8 cellular contexts compared by ENCODE assay signal in genomic region chr4:2696423-2696822, GRCh38. TPM values are rescaled to one million over a fixed set of nuclear protein-coding genes. Genes with fewer than 3 reads are reported as not detected.
A peak's percentile ranks its signal among the peaks of the same experiment; 100 is the strongest.
DNase-seq lines count a peak whose midpoint lies in the region; ATAC-seq, FAIRE-seq and TF ChIP-seq lines count a peak whose summit lies in the region.

No MANE protein-coding gene starts in this region.

- no peaks in the 10 kb centered on the region for H3K4me1 ChIP-seq in hepatocyte (ENCODE audit: insufficient read depth)

- no peaks in the 10 kb centered on the region for H3K9me3 Mint-ChIP-seq in activated naive CD4-positive, alpha-beta T cell treated with anti-CD3 and anti-CD28 coated beads, Interleukin-2, amount 50 U/mL, for 72 hours
- peaks cover 6 to 8% of the 10 kb centered on the region in 2 donors for H3K9me3 Mint-ChIP-seq in stimulated activated naive B cell treated with anti-CD40 and anti-IgM and Interleukin-4, amounts not matched to agents 10 μg/mL and 1 μg/mL and 100 μg/mL, for 72 hours

- H3K27ac ChIP-seq in hepatocyte, result no peak overlapping the region

- peak overlapping the region; percentile 42 to 43 for H3K4me3 Mint-ChIP-seq in stimulated activated naive B cell treated with anti-CD40 and anti-IgM and Interleukin-4, amounts not matched to agents 10 μg/mL and 1 μg/mL and 100 μg/mL, for 72 hours

- no peaks in the 10 kb centered on the region for H3K79me2 ChIP-seq in hepatocyte

- 90% methylated on average over 14 of the region's 14 CpGs for WGBS in hepatocyte (ENCODE audit: low lambda C conversion rate, missing lambda C conversion rate)

- no peaks in the 10 kb centered on the region for H3K27me3 Mint-ChIP-seq in stimulated activated naive B cell treated with anti-CD40 and anti-IgM and Interleukin-4, amounts not matched to agents 10 μg/mL and 1 μg/mL and 100 μg/mL, for 72 hours

- H3K4me3 ChIP-seq in hepatocyte, result no peak overlapping the region

- no peaks in the 10 kb centered on the region for H3K9me3 ChIP-seq in hepatocyte (ENCODE audit: low read depth)

- TF ChIP-seq CTCF in hepatocyte (IDR thresholded peaks at IDR 0.05; ENCODE audit: poor library complexity), result no peak

- no peaks in the 10 kb centered on the region for H3K9me2 ChIP-seq in hepatocyte (replicated peaks; ENCODE audit: insufficient read depth)

- peaks cover 47 to 91% of the 10 kb centered on the region in 2 donors for H3K4me1 Mint-ChIP-seq in stimulated activated naive B cell treated with anti-CD40 and anti-IgM and Interleukin-4, amounts not matched to agents 10 μg/mL and 1 μg/mL and 100 μg/mL, for 72 hours

- H3K27ac Mint-ChIP-seq in activated naive CD4-positive, alpha-beta T cell treated with anti-CD3 and anti-CD28 coated beads, Interleukin-2, amount 50 U/mL, for 72 hours, result peak overlapping the region; percentile 52 to 94
- H3K27ac Mint-ChIP-seq in stimulated activated naive B cell treated with anti-CD40 and anti-IgM and Interleukin-4, amounts not matched to agents 10 μg/mL and 1 μg/mL and 100 μg/mL, for 72 hours, result peak overlapping the region; percentile 97

- no peak overlapping the region for H3K4me2 ChIP-seq in hepatocyte

- H2AFZ ChIP-seq in hepatocyte, result no peak overlapping the region

- no peak for FAIRE-seq in RCC 7860 (lab: Jason Lieb, UNC)

- H3K27me3 ChIP-seq in hepatocyte, result no peaks in the 10 kb centered on the region

- H3K36me3 ChIP-seq in hepatocyte (replicated peaks; ENCODE audit: insufficient read depth, low read depth), result no peaks in the 10 kb centered on the region

- H3K36me3 Mint-ChIP-seq in activated naive CD4-positive, alpha-beta T cell treated with anti-CD3 and anti-CD28 coated beads, Interleukin-2, amount 50 U/mL, for 72 hours, result peaks cover 15 to 28% of the 10 kb centered on the region in 2 donors
- H3K36me3 Mint-ChIP-seq in stimulated activated naive B cell treated with anti-CD40 and anti-IgM and Interleukin-4, amounts not matched to agents 10 μg/mL and 1 μg/mL and 100 μg/mL, for 72 hours, result peaks cover 81 to 82% of the 10 kb centered on the region in 2 donors

- no peak for DNase-seq in activated naive CD4-positive, alpha-beta T cell treated with anti-CD3 and anti-CD28 coated beads, Interleukin-2, amount 50 U/mL, for 72 hours (ENCODE audit: low spot score in 2 of 2)
- DNase-seq in activated naive CD4-positive, alpha-beta T cell (lab: John Stamatoyannopoulos, UW), result no peak
- peak; percentile 77 for DNase-seq in MV-4-11 (lab: John Stamatoyannopoulos, UW)
- peak; percentile 89 for DNase-seq in stimulated activated naive B cell treated with anti-CD40 and anti-IgM and Interleukin-4, amounts not matched to agents 10 μg/mL and 1 μg/mL and 100 μg/mL, for 72 hours
- DNase-seq in hepatocyte (ENCODE audit: low spot score), result no peak
- no peak for DNase-seq in T1000 (lab: John Stamatoyannopoulos, UW)
- no peak for DNase-seq in RCC 7860 (ENCODE audit: low spot score)

- no peak for ATAC-seq in activated naive CD4-positive, alpha-beta T cell treated with anti-CD3 and anti-CD28 coated beads, Interleukin-2, amount 50 U/mL, for 72 hours
- peak; percentile 91 for ATAC-seq in HG02852 (IDR thresholded peaks at IDR 0.05; ENCODE audit: unreplicated experiment)
- peak; percentile 96 to 97 for ATAC-seq in stimulated activated naive B cell treated with anti-CD40 and anti-IgM and Interleukin-4, amounts not matched to agents 10 μg/mL and 1 μg/mL and 100 μg/mL, for 72 hours (replicated peaks)

- H4K20me1 ChIP-seq in hepatocyte (ENCODE audit: insufficient read depth, poor library complexity, severe bottlenecking), result no peaks in the 10 kb centered on the region

RNA-seq across cellular contexts. Expression of gene TNIP2, which starts 59.7 kb away (rescaled TPM):
- 10 to 100 TPM; 48.9 to 75.5 TPM for total RNA-seq in activated naive CD4-positive, alpha-beta T cell treated with anti-CD3 and anti-CD28 coated beads, Interleukin-2, amount 50 U/mL, for 72 hours
- 38.2 and 42.7 TPM in 2 replicates for total RNA-seq in hepatocyte
- polyA plus RNA-seq in hepatocyte, result 43.0 and 50.8 TPM in 2 replicates

Comparison
In these comparisons a context has a peak if more than half of its experiments do, and no peak if none do; other contexts are left out.
1. ATAC-seq: peak in HG02852 (single experiment) and stimulated activated naive B cell treated with anti-CD40 and anti-IgM and Interleukin-4, amounts not matched to agents 10 μg/mL and 1 μg/mL and 100 μg/mL, for 72 hours (2 of 2); none in activated naive CD4-positive, alpha-beta T cell treated with anti-CD3 and anti-CD28 coated beads, Interleukin-2, amount 50 U/mL, for 72 hours (0 of 2).
2. DNase-seq: peak in MV-4-11 (single experiment) and stimulated activated naive B cell treated with anti-CD40 and anti-IgM and Interleukin-4, amounts not matched to agents 10 μg/mL and 1 μg/mL and 100 μg/mL, for 72 hours (single experiment); none in activated naive CD4-positive, alpha-beta T cell treated with anti-CD3 and anti-CD28 coated beads, Interleukin-2, amount 50 U/mL, for 72 hours (0 of 2), activated naive CD4-positive, alpha-beta T cell (0 of 4), hepatocyte (single experiment), T1000 (single experiment) and RCC 7860 (single experiment).